1 cellular context compared by ENCODE assay signal in the genomic region with DNA sequence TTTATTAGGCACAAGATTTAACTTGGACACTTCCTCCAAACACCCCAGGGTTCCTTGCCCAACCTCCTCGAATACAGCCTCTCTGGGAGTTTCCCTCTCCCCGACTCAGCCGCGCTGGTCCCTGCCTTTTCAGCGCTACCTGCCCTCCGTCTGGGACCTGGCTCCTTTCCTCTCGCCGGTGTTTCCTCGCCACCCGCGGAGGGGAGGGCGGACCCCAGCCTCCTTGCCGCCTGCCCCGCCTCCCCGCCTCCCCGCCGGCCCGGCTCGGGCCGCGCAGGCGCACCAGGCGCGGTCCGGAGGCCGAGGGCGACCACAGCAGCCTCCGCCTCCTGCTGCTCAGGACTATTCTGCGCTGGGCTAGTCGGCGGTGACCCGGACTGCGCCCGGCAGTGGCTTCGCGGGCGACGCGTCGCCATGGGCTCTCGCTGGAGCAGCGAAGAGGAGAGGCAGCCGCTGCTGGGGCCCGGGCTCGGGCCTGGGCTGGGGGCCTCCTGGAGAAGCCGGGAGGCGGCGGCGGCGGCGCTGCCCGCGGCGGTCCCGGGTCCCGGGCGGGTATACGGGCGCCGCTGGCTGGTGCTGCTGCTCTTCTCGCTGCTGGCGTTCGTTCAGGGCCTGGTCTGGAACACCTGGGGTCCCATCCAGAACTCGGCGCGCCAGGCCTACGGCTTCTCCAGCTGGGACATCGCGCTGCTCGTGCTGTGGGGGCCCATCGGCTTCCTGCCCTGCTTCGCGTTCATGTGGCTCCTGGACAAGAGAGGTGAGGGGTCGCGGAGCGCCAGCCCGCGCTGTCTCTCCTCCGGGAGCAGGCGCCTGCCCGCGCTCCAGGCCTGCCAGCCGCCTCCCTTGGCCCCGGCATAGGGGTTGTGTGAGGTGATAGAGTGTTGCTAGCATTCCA.
TF ChIP-seq lines count a peak whose summit lies in the region.

A gene with protein sequence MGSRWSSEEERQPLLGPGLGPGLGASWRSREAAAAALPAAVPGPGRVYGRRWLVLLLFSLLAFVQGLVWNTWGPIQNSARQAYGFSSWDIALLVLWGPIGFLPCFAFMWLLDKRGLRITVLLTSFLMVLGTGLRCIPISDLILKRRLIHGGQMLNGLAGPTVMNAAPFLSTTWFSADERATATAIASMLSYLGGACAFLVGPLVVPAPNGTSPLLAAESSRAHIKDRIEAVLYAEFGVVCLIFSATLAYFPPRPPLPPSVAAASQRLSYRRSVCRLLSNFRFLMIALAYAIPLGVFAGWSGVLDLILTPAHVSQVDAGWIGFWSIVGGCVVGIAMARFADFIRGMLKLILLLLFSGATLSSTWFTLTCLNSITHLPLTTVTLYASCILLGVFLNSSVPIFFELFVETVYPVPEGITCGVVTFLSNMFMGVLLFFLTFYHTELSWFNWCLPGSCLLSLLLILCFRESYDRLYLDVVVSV (plus strand): TSS at position 291 of the 895 bp plus-strand sequence. CDS start 124 bp downstream, at position 415.

TF ChIP-seq in HCT116, 20 proteins besides CTCF, POLR2A, EP300 and RAD21 (continued from another document):
- TF ChIP-seq, protein P1, sequence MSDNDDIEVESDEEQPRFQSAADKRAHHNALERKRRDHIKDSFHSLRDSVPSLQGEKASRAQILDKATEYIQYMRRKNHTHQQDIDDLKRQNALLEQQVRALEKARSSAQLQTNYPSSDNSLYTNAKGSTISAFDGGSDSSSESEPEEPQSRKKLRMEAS (IDR thresholded peaks at IDR 0.05): peak; percentile 48; the same call in 1 of the 2 replicates
- TF ChIP-seq SIN3A (IDR thresholded peaks at IDR 0.05; ENCODE audit: low read depth) (0 out of 2 replicates have a peak, but pooled peaks have one; percentile 13), POLR2AphosphoS5 (IDR thresholded peaks at IDR 0.05; ENCODE audit: low read depth, low read length) (peak; percentile 88), SRF (IDR thresholded peaks at IDR 0.05; ENCODE audit: low read depth) (no peak), CEBPB (IDR thresholded peaks at IDR 0.05; ENCODE audit: low read depth) (no peak), EZH2 (IDR thresholded peaks at IDR 0.05) (no peak), JUND (IDR thresholded peaks at IDR 0.05) (no peak), ZFX (IDR thresholded peaks at IDR 0.05) (peak; percentile 93), ELF1 (IDR thresholded peaks at IDR 0.05; ENCODE audit: borderline replicate concordance, low read depth) (no peak)
- TF ChIP-seq, protein P2, sequence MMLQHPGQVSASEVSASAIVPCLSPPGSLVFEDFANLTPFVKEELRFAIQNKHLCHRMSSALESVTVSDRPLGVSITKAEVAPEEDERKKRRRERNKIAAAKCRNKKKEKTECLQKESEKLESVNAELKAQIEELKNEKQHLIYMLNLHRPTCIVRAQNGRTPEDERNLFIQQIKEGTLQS (IDR thresholded peaks at IDR 0.05): no peak
- TF ChIP-seq, protein P3, sequence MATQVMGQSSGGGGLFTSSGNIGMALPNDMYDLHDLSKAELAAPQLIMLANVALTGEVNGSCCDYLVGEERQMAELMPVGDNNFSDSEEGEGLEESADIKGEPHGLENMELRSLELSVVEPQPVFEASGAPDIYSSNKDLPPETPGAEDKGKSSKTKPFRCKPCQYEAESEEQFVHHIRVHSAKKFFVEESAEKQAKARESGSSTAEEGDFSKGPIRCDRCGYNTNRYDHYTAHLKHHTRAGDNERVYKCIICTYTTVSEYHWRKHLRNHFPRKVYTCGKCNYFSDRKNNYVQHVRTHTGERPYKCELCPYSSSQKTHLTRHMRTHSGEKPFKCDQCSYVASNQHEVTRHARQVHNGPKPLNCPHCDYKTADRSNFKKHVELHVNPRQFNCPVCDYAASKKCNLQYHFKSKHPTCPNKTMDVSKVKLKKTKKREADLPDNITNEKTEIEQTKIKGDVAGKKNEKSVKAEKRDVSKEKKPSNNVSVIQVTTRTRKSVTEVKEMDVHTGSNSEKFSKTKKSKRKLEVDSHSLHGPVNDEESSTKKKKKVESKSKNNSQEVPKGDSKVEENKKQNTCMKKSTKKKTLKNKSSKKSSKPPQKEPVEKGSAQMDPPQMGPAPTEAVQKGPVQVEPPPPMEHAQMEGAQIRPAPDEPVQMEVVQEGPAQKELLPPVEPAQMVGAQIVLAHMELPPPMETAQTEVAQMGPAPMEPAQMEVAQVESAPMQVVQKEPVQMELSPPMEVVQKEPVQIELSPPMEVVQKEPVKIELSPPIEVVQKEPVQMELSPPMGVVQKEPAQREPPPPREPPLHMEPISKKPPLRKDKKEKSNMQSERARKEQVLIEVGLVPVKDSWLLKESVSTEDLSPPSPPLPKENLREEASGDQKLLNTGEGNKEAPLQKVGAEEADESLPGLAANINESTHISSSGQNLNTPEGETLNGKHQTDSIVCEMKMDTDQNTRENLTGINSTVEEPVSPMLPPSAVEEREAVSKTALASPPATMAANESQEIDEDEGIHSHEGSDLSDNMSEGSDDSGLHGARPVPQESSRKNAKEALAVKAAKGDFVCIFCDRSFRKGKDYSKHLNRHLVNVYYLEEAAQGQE (IDR thresholded peaks at IDR 0.05; ENCODE audit: low read depth): no peak
- TF ChIP-seq, protein P4, sequence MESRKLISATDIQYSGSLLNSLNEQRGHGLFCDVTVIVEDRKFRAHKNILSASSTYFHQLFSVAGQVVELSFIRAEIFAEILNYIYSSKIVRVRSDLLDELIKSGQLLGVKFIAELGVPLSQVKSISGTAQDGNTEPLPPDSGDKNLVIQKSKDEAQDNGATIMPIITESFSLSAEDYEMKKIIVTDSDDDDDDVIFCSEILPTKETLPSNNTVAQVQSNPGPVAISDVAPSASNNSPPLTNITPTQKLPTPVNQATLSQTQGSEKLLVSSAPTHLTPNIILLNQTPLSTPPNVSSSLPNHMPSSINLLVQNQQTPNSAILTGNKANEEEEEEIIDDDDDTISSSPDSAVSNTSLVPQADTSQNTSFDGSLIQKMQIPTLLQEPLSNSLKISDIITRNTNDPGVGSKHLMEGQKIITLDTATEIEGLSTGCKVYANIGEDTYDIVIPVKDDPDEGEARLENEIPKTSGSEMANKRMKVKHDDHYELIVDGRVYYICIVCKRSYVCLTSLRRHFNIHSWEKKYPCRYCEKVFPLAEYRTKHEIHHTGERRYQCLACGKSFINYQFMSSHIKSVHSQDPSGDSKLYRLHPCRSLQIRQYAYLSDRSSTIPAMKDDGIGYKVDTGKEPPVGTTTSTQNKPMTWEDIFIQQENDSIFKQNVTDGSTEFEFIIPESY (IDR thresholded peaks at IDR 0.05; ENCODE audit: extremely low read depth, insufficient replicate concordance, low read length): no peak
